ENCODE assay signal across 8 cellular contexts in the genomic region with DNA sequence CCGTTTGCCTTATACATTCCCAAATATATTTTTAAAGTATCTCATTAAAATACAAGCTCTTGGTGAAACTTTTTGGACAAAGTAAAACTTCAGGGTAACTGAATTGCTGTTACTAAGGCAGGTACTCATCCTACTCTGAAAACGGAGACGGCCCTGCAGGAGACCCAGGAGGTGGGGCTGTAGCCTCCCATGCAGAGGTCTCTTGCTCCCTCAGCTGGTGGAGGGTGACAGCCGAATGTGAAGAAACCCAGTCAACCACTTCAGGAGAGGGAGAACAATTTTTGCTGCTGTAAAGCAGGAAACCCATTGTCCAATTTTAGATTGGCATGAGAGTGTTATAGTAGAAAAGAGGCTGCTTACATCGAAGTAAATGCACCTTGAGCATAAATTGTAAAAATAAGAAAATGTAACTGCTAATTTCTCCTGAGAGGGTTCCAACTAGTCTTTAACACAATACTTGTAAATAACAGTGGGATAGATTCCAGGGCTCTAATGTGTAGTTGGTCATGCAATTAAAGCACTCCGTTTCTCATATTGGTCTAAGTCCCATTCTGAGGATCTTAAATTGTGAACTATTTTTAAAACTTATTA. TPM values are rescaled to one million over a fixed set of nuclear protein-coding genes. Genes with fewer than 3 reads are reported as not detected.
DNase-seq lines count a peak whose midpoint lies in the region; ATAC-seq lines count a peak whose summit lies in the region.
"Not testable (repeated sequence)": the region's sequence is repeated elsewhere in the genome, so short reads cannot be mapped to it uniquely, and the experiment has no call there.

No MANE protein-coding gene starts in this region.

- intact Hi-C loops in left colon (cut with DNase I, micrococcal nuclease): not testable (repeated sequence)

- H3K27ac ChIP-seq in caudate nucleus (ENCODE audit: low read depth, low read length): not testable (repeated sequence)

- peak; percentile 59 for DNase-seq in COLO668 (lab: John Stamatoyannopoulos, UW; ENCODE audit: unreplicated experiment)
- DNase-seq in NCI-H510A treated with DMSO at 0.1 percent for 48 hours (lab: John Stamatoyannopoulos, UW): peak; percentile 24
- DNase-seq in activated CD4-positive, alpha-beta T cell treated with anti-CD3 and anti-CD28 coated beads for 1 hour: peak; percentile 36
- peak in 55 of 61 donors; percentile 2 to 79 (median 37) for DNase-seq in caudate nucleus (lab: John Stamatoyannopoulos, UW)
- DNase-seq in left colon: peak in 1 of 2 donors; percentile 31
- DNase-seq in stimulated activated CD4-positive, alpha-beta T cell treated with anti-CD3 and anti-CD28 coated beads, Interleukin-4, amount 100 ng/mL, for 48 hours (ENCODE audit: low read depth in 2 of 2): peak; percentile 13 to 20

- peak; percentile 95 for ATAC-seq in GM19463 (IDR thresholded peaks at IDR 0.05; ENCODE audit: unreplicated experiment)
- peak; percentile 92 for ATAC-seq in HG03442 (IDR thresholded peaks at IDR 0.05; ENCODE audit: unreplicated experiment)
- peak; percentile 90 for ATAC-seq in left colon

RNA-seq across cellular contexts. Expression of a gene that starts 8.1 kb away (rescaled TPM):
- total RNA-seq in left colon: 10 to 100 TPM; 18.6 to 22.9 TPM
